Comparison of ENCODE assay signal across 21 cellular contexts in genomic region chr7:27178366-27178765, GRCh38. TPM values are rescaled to one million over a fixed set of nuclear protein-coding genes. Genes with fewer than 3 reads are reported as not detected.
DNase-seq lines count a peak whose midpoint lies in the region; ATAC-seq, FAIRE-seq and TF ChIP-seq lines count a peak whose summit lies in the region.
"Had no signal": no experiment of that assay in that cellular context is flagged by ENCODE, and none has a peak within 500 bp of the region (broad histone marks: within the 10 kb centered on the region; RNA-seq: fewer than 3 reads in every experiment).

No MANE protein-coding gene starts in this region.

- in situ Hi-C loops in GM23248 (cut with MboI), result loop anchor here (10.0 kb wide), 1 partner anchor 1324 kb away; no protein-coding TSS in a partner anchor

- intact Hi-C loops in lower leg skin (cut with DNase I; ENCODE audit: low total_unique reads) (no loop called here), spleen (cut with DNase I; ENCODE audit: low total_unique reads) (no loop called here), pancreas (cut with DNase I) (no loop called here), testis (cut with DNase I; ENCODE audit: low total_unique reads) (no loop called here)

- no peak for FAIRE-seq in pancreas (lab: Jason Lieb, UNC)

- POLR2A ChIA-PET in RWPE1 (lab: Yijun Ruan, JAX; ENCODE audit: low non-redundant PET), result interaction anchor here (0.6 kb wide), 1 partner anchor 78 kb away, joined by 3 read pairs; no protein-coding TSS in a partner anchor

- H3K4me2 ChIP-seq in GM23248 (ENCODE audit: unreplicated experiment), result peak overlapping the region; percentile 100
- H3K4me2 ChIP-seq: KMS-11 had no signal

- TF ChIP-seq POLR2A in lower leg skin (IDR thresholded peaks at IDR 0.05), result no peak
- TF ChIP-seq POLR2A in spleen (IDR thresholded peaks at IDR 0.05), result no peak
- TF ChIP-seq POLR2A in testis (IDR thresholded peaks at IDR 0.05), result no peak

- H4K20me1 ChIP-seq in GM23248 (ENCODE audit: insufficient read depth), result no peaks in the 10 kb centered on the region

- H3K36me3 ChIP-seq in GM23248 (ENCODE audit: low read depth), result no peaks in the 10 kb centered on the region
- H3K36me3 ChIP-seq in spleen, result no peaks in the 10 kb centered on the region
- no peaks in the 10 kb centered on the region for H3K36me3 ChIP-seq in pancreas
- H3K36me3 ChIP-seq in testis (ENCODE audit: low read depth, missing control alignments), result no peaks in the 10 kb centered on the region
- H3K36me3 ChIP-seq: adrenal gland, lower lobe of right lung, neutrophil, tibial nerve had no signal

- no peaks in the 10 kb centered on the region for H3K9me2 ChIP-seq in GM23248 (ENCODE audit: insufficient read depth)

- WGBS in GM23248 (ENCODE audit: low coverage in 1 of 2, low lambda C conversion rate in 2 of 2, missing lambda C conversion rate in 2 of 2), 2 experiments, result 1% methylated on average over 6 of the region's 6 CpGs
- WGBS in lower leg skin, 2 donors, result 64 to 65% methylated on average over 6 of the region's 6 CpGs
- 90 to 95% (median 92%) methylated on average over 6 of the region's 6 CpGs for WGBS in spleen, 5 donors
- WGBS in pancreas, 2 donors, result 54 to 59% methylated on average over 6 of the region's 6 CpGs
- 91% methylated on average over 6 of the region's 6 CpGs for WGBS in testis, 2 donors

- H3K9me3 ChIP-seq in GM23248 (ENCODE audit: low read depth) (no peaks in the 10 kb centered on the region), spleen (no peaks in the 10 kb centered on the region), pancreas (no peaks in the 10 kb centered on the region), testis (no peaks in the 10 kb centered on the region)
- H3K9me3 ChIP-seq: adrenal gland, lower lobe of right lung, neutrophil, tibial nerve had no signal

- no peaks in the 10 kb centered on the region for H3K27me3 ChIP-seq in GM23248 (replicated peaks; ENCODE audit: insufficient read depth)
- H3K27me3 ChIP-seq in spleen (replicated peaks in 1 of 7), result peaks cover 19 to 100% (median 100%) of the 10 kb centered on the region in 7 donors
- peaks cover 7 to 83% (median 26%) of the 10 kb centered on the region in 4 donors for H3K27me3 ChIP-seq in pancreas
- H3K27me3 ChIP-seq in testis, result no peaks in the 10 kb centered on the region

- TF ChIP-seq CTCF in RWPE1 (conservative IDR thresholded peaks at IDR 0.05; ENCODE audit: low read depth) (no peak), lower leg skin (IDR thresholded peaks at IDR 0.05) (no peak), spleen (IDR thresholded peaks at IDR 0.05 in 8 of 11, conservative IDR thresholded peaks at IDR 0.05 in 3 of 11) (no peak), pancreas (IDR thresholded peaks at IDR 0.05) (no peak), testis (IDR thresholded peaks at IDR 0.05) (no peak)

- H3F3A ChIP-seq in GM23248 (ENCODE audit: insufficient read depth), result no peaks in the 10 kb centered on the region

- CTCF ChIA-PET in RWPE1 (lab: Yijun Ruan, JAX), result interaction anchor here (0.7 to 2.5 kb wide), 4 partner anchors 9 to 462 kb away, joined by 5 to 30 read pairs (median 6); no protein-coding TSS in a partner anchor

- H3K27ac ChIP-seq in GM23248, result peak overlapping the region; percentile 99
- H3K27ac ChIP-seq in RWPE1, result peak overlapping the region; percentile 89
- no peak overlapping the region for H3K27ac ChIP-seq in spleen
- H3K27ac ChIP-seq in pancreas, result no peak overlapping the region
- H3K27ac ChIP-seq in testis, result no peak overlapping the region
- H3K27ac ChIP-seq: adrenal gland, KMS-11, lower lobe of right lung, neutrophil had no signal

- H3K4me1 ChIP-seq in GM23248 (ENCODE audit: insufficient read depth) (peaks cover 60% of the 10 kb centered on the region), spleen (peaks cover 16 to 44% (median 29%) of the 10 kb centered on the region in 6 donors), pancreas (peaks cover 0 to 3% (median 0%) of the 10 kb centered on the region in 3 donors), testis (peaks cover 6% of the 10 kb centered on the region)

- H3K9ac ChIP-seq in GM23248, result peak overlapping the region; percentile 98
- H3K9ac ChIP-seq: KMS-11 had no signal

- DNase-seq in GM23248, result peak; percentile 95
- DNase-seq in RWPE1 (ENCODE audit: low spot score), result no peak
- DNase-seq in lower leg skin (ENCODE audit: low spot score in 2 of 2), result peak; percentile 47 to 88
- DNase-seq in spleen, result peak; percentile 1
- no peak for DNase-seq in stimulated activated CD4-positive, alpha-beta T cell treated with anti-CD3 and anti-CD28 coated beads, Interleukin-2, amount 100 ng/mL, for 48 hours
- DNase-seq in NCI-H1092 (lab: John Stamatoyannopoulos, UW), result no peak
- DNase-seq in pancreas, result no peak
- no peak for DNase-seq in testis
- DNase-seq: activated CD4-positive, CD25-positive, alpha-beta regulatory T cell; activated CD8-positive, alpha-beta memory T cell treated with anti-CD3 and anti-CD28 coated beads, Interleukin-2, amount 50 U/mL, for 48 hours; CD4-positive, alpha-beta memory T cell; lower lobe of right lung; NCI-H146; OCI-M1; SW 1271 had no signal

- H3K4me3 ChIP-seq in GM23248, result peak overlapping the region; percentile 83
- H3K4me3 ChIP-seq in lower leg skin (ENCODE audit: low read depth, poor library complexity, severe bottlenecking), result no peak overlapping the region
- no peak overlapping the region for H3K4me3 ChIP-seq in spleen
- H3K4me3 ChIP-seq in pancreas, result no peak overlapping the region
- no peak overlapping the region for H3K4me3 ChIP-seq in testis
- H3K4me3 ChIP-seq: adrenal gland, lower lobe of right lung had no signal

- peak overlapping the region; percentile 83 for H2AFZ ChIP-seq in GM23248

- no peak for ATAC-seq in pancreas
- ATAC-seq: esophagus mucosa, lower lobe of right lung had no signal

- H3K79me2 ChIP-seq in GM23248 (ENCODE audit: insufficient read depth), result peaks cover 95% of the 10 kb centered on the region

RNA-seq across cellular contexts. Expression of gene HOXA10, which starts 4.2 kb away (rescaled TPM):
- 27.4 and 29.3 TPM in 2 replicates for total RNA-seq in GM23248 (2014; rRNA removed; shearing (Covaris generic))
- 27.1 and 28.0 TPM in 2 replicates for polyA plus RNA-seq in GM23248 (2016; fragmentation: Nextera tagmentation; extraction: Ambion mirVana)
- 10 to 100 TPM in 1 of 4 donors, 1 to 10 TPM in 3; 4.9 to 11.2 (median 6.7) TPM for total RNA-seq in lower leg skin
- under 1 TPM in 3 of 7 donors, not detected in 4; 0.13 to 0.72 (median 0.56) TPM for total RNA-seq in spleen
- under 1 TPM; 0.05 to 0.22 (median 0.19) TPM for polyA plus RNA-seq in spleen
- total RNA-seq in pancreas, result under 1 TPM in 4 of 6 donors, not detected in 2; 0.09 to 0.18 (median 0.14) TPM
- polyA plus RNA-seq in pancreas, result not detected
- 1 to 10 TPM in 1 of 2 donors, under 1 TPM in 1; 0.31 to 1.8 TPM for total RNA-seq in testis
- polyA plus RNA-seq in testis (ENCODE audit: insufficient read depth, low read depth, low replicate concordance), result 1.6 TPM
- total RNA-seq: CD4-positive, alpha-beta memory T cell had no signal
- polyA plus RNA-seq: CD4-positive, alpha-beta memory T cell had no signal

RNA-seq across cellular contexts. Expression of gene HOXA11, which starts 6.7 kb away (rescaled TPM):
- 8.3 and 10.5 TPM in 2 replicates for total RNA-seq in GM23248 (2014; rRNA removed; shearing (Covaris generic))
- polyA plus RNA-seq in GM23248 (2016; fragmentation: Nextera tagmentation; extraction: Ambion mirVana) (8.0 and 8.4 TPM in 2 replicates), spleen (not detected), pancreas (not detected), testis (ENCODE audit: insufficient read depth, low read depth, low replicate concordance) (0.96 TPM)
- total RNA-seq in lower leg skin (1 to 10 TPM in 2 of 4 donors, under 1 TPM in 1, not detected in 1; 0.27 to 1.4 (median 1.0) TPM), spleen (not detected), pancreas (not detected), testis (under 1 TPM in 1 of 2 donors, not detected in 1; 0.25 TPM)
- total RNA-seq: CD4-positive, alpha-beta memory T cell; chondrocyte; esophagus mucosa; lower lobe of right lung had no signal
- polyA plus RNA-seq: CD4-positive, alpha-beta memory T cell had no signal

RNA-seq across cellular contexts. Expression of gene HOXA9, which starts 13.0 kb away (rescaled TPM):
- total RNA-seq in GM23248 (2014; rRNA removed; shearing (Covaris generic)), result 32.1 and 43.7 TPM in 2 replicates
- 26.9 and 28.3 TPM in 2 replicates for polyA plus RNA-seq in GM23248 (2016; fragmentation: Nextera tagmentation; extraction: Ambion mirVana)
- total RNA-seq in lower leg skin, result 10 to 100 TPM; 43.1 to 50.1 (median 46.9) TPM
- 1 to 10 TPM in 5 of 7 donors, under 1 TPM in 2; 0.51 to 3.0 (median 1.2) TPM for total RNA-seq in spleen
- under 1 TPM; 0.46 to 0.54 (median 0.48) TPM for polyA plus RNA-seq in spleen
- total RNA-seq in pancreas, result under 1 TPM in 1 of 6 donors, not detected in 5; 0.13 TPM
- under 1 TPM in 1 of 2 donors, not detected in 1; 0.09 TPM for polyA plus RNA-seq in pancreas
- under 1 TPM; 0.25 to 0.39 TPM for total RNA-seq in testis
- polyA plus RNA-seq in testis (ENCODE audit: insufficient read depth, low read depth, low replicate concordance), result 1.0 TPM
- total RNA-seq: CD4-positive, alpha-beta memory T cell; chondrocyte had no signal
- polyA plus RNA-seq: CD4-positive, alpha-beta memory T cell had no signal

RNA-seq across cellular contexts. Expression of gene HOXA13, which starts 21.5 kb away (rescaled TPM):
- 0.13 and 0.43 TPM in 2 replicates for total RNA-seq in GM23248 (2014; rRNA removed; shearing (Covaris generic))
- 0.13 and 0.15 TPM in 2 replicates for polyA plus RNA-seq in GM23248 (2016; fragmentation: Nextera tagmentation; extraction: Ambion mirVana)
- total RNA-seq in lower leg skin, result under 1 TPM; 0.11 to 0.54 (median 0.27) TPM
- total RNA-seq in spleen, result not detected
- not detected for polyA plus RNA-seq in spleen
- under 1 TPM in 1 of 6 donors, not detected in 5; 0.03 TPM for total RNA-seq in pancreas
- polyA plus RNA-seq in pancreas, result not detected
- total RNA-seq in testis, result not detected
- 0.30 TPM for polyA plus RNA-seq in testis (ENCODE audit: insufficient read depth, low read depth, low replicate concordance)
- total RNA-seq: CD4-positive, alpha-beta memory T cell; chondrocyte; esophagus mucosa; lower lobe of right lung had no signal
- polyA plus RNA-seq: CD4-positive, alpha-beta memory T cell had no signal

RNA-seq across cellular contexts. Expression of gene HOXA7, which starts 21.9 kb away (rescaled TPM):
- total RNA-seq in GM23248 (2014; rRNA removed; shearing (Covaris generic)), result 3.4 and 6.6 TPM in 2 replicates
- polyA plus RNA-seq in GM23248 (2016; fragmentation: Nextera tagmentation; extraction: Ambion mirVana) (14.3 and 15.8 TPM in 2 replicates), spleen (1 to 10 TPM in 1 of 3 donors, under 1 TPM in 2; 0.55 to 1.4 (median 0.80) TPM), pancreas (under 1 TPM; 0.15 to 0.49 TPM), testis (ENCODE audit: insufficient read depth, low read depth, low replicate concordance) (13.1 TPM)
- total RNA-seq in lower leg skin (10 to 100 TPM; 10.0 to 26.1 (median 18.1) TPM), spleen (1 to 10 TPM; 1.0 to 8.0 (median 2.6) TPM), pancreas (under 1 TPM in 3 of 6 donors, not detected in 3; 0.06 to 0.19 (median 0.17) TPM), testis (1 to 10 TPM; 3.1 to 7.8 TPM)
- total RNA-seq: CD4-positive, alpha-beta memory T cell; chondrocyte had no signal
- polyA plus RNA-seq: CD4-positive, alpha-beta memory T cell had no signal

Comparison
In these comparisons a context has a peak if more than half of its experiments do, and no peak if none do; other contexts are left out.
1. DNase-seq: peak in GM23248 (single experiment), lower leg skin (2 of 2) and spleen (single experiment); none in RWPE1 (single experiment), stimulated activated CD4-positive, alpha-beta T cell treated with anti-CD3 and anti-CD28 coated beads, Interleukin-2, amount 100 ng/mL, for 48 hours (0 of 2), NCI-H1092 (single experiment), pancreas (0 of 6) and testis (single experiment).
2. H3K27ac ChIP-seq: peak in GM23248 (single experiment) and RWPE1 (single experiment); none in spleen (0 of 8), pancreas (0 of 4) and testis (0 of 2).